Comparison of ENCODE assay signal across 26 cellular contexts in the genomic region with DNA sequence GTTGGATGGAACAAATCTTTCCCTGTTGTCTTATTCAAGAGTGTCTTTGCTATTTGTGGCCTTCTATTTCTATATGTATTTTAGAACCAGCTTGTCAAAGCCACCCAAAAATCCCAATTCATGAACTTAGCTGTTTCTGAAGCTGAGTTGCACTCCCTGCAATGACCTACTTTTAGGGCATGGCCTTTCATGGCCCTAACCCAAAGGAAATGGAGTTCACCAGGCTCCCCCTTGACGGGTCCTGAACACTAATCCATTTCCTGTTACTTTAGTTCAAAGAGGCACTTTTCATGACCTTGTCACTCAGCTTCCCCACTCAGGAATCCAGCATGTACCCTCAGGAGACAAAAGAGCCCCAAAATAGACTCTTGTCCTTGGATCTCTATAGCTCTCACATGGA. TPM values are rescaled to one million over a fixed set of nuclear protein-coding genes. Genes with fewer than 3 reads are reported as not detected.
A peak's percentile ranks its signal among the peaks of the same experiment; 100 is the strongest.
DNase-seq lines count a peak whose midpoint lies in the region; ATAC-seq, FAIRE-seq and TF ChIP-seq lines count a peak whose summit lies in the region.
"Had no signal": no experiment of that assay in that cellular context is flagged by ENCODE, and none has a peak within 500 bp of the region (broad histone marks: within the 10 kb centered on the region; RNA-seq: fewer than 3 reads in every experiment).

No MANE protein-coding gene starts in this region.

- H3K4me1 Mint-ChIP-seq in CD4-positive, alpha-beta T cell (ENCODE audit: low read depth): peaks cover 28% of the 10 kb centered on the region
- peaks cover 14 to 24% of the 10 kb centered on the region in 2 donors for H3K4me1 Mint-ChIP-seq in effector memory CD8-positive, alpha-beta T cell (ENCODE audit: low read depth in 2 of 2)

- H3K27ac ChIP-seq in CD4-positive, alpha-beta T cell (ENCODE audit: low read depth, low read length): no peak overlapping the region
- H3K27ac ChIP-seq: breast epithelium, HL-60, lower lobe of right lung, neutrophil, upper lobe of right lung had no signal

- peak; percentile 79 for FAIRE-seq in GM12891 (lab: Jason Lieb, UNC)
- FAIRE-seq: islet of Langerhans, small intestine had no signal

- POLR2A ChIA-PET in CD4-positive, alpha-beta T cell (lab: Charles Lee): interaction anchor here (0.6 kb wide), 1 partner anchor 212 kb away, joined by 3 read pairs; no protein-coding TSS in a partner anchor

- CTCF ChIA-PET in CD4-positive, alpha-beta T cell (lab: Charles Lee): interaction anchor here (0.6 kb wide), 1 partner anchor 83 kb away, joined by 3 read pairs; no protein-coding TSS in a partner anchor

- H3K27ac Mint-ChIP-seq in CD4-positive, alpha-beta T cell: peak overlapping the region; percentile 7
- peak overlapping the region in 1 of 2 donors; percentile 35 for H3K27ac Mint-ChIP-seq in effector memory CD8-positive, alpha-beta T cell
- H3K27ac Mint-ChIP-seq: HFFc6 had no signal

- no peaks in the 10 kb centered on the region for H3K27me3 ChIP-seq in CD4-positive, alpha-beta T cell (ENCODE audit: control insufficient read depth, insufficient read depth, low read length)
- H3K27me3 ChIP-seq: breast epithelium, neutrophil, upper lobe of right lung had no signal

- no peaks in the 10 kb centered on the region for H3K27me3 Mint-ChIP-seq in CD4-positive, alpha-beta T cell
- no peaks in the 10 kb centered on the region for H3K27me3 Mint-ChIP-seq in effector memory CD8-positive, alpha-beta T cell

- no peaks in the 10 kb centered on the region for H3K9me3 ChIP-seq in CD4-positive, alpha-beta T cell (ENCODE audit: control insufficient read depth, low read length)
- H3K9me3 ChIP-seq: breast epithelium, lower lobe of right lung, neutrophil, upper lobe of right lung had no signal

- intact Hi-C loops in CD4-positive, alpha-beta T cell (cut with DNase I, micrococcal nuclease): no loop called here

- peak overlapping the region; percentile 39 for H3K4me3 Mint-ChIP-seq in CD4-positive, alpha-beta T cell
- peak overlapping the region in 1 of 2 donors; percentile 10 for H3K4me3 Mint-ChIP-seq in effector memory CD8-positive, alpha-beta T cell
- H3K4me3 Mint-ChIP-seq: HFFc6 had no signal

- peak in 2 of 10 experiments; percentile 2 to 4 for DNase-seq in CD4-positive, alpha-beta T cell
- DNase-seq in GM12891 (ENCODE audit: insufficient read length, low spot score): no peak
- DNase-seq in T-helper 22 cell (ENCODE audit: low read depth): peak; percentile 4
- DNase-seq in effector memory CD8-positive, alpha-beta T cell: peak in 2 of 3 experiments; percentile 2 to 8
- DNase-seq in stimulated activated naive CD4-positive, alpha-beta T cell (lab: John Stamatoyannopoulos, UW): no peak
- DNase-seq in putamen (ENCODE audit: low spot score): no peak
- no peak for DNase-seq in DMS153 (lab: John Stamatoyannopoulos, UW)
- DNase-seq: activated effector memory CD4-positive, alpha-beta T cell treated with anti-CD3 and anti-CD28 coated beads, Interleukin-2, amount 50 U/mL, for 16 hours; dermis blood vessel endothelial cell; foreskin melanocyte; HFFc6; hypothalamus; IMR-90; lower lobe of right lung; NCI-H1694; NCI-H2227 treated with DMSO at 0.1 percent for 48 hours; NCI-H774; small intestine; stimulated activated CD4-positive, alpha-beta T cell treated with anti-CD3 and anti-CD28 coated beads, Interleukin-2, amount 100 ng/mL, for 48 hours; upper lobe of right lung had no signal

- H3K9me3 Mint-ChIP-seq in CD4-positive, alpha-beta T cell: no peaks in the 10 kb centered on the region
- no peaks in the 10 kb centered on the region for H3K9me3 Mint-ChIP-seq in effector memory CD8-positive, alpha-beta T cell
- H3K9me3 Mint-ChIP-seq: HFFc6 had no signal

- TF ChIP-seq CTCF in CD4-positive, alpha-beta T cell (IDR thresholded peaks at IDR 0.05): no peak

- TF ChIP-seq POLR2A in GM12891 (IDR thresholded peaks at IDR 0.05; ENCODE audit: low read depth, low read length): no peak

- no peaks in the 10 kb centered on the region for H3K36me3 Mint-ChIP-seq in CD4-positive, alpha-beta T cell (ENCODE audit: low read depth)
- peaks cover 2% of the 10 kb centered on the region for H3K36me3 Mint-ChIP-seq in effector memory CD8-positive, alpha-beta T cell (ENCODE audit: insufficient read depth)

- peak; percentile 65 for ATAC-seq in CD4-positive, alpha-beta T cell (ENCODE audit: poor library complexity)
- ATAC-seq in effector memory CD8-positive, alpha-beta T cell (replicated peaks): peak; percentile 88
- ATAC-seq: activated CD4-positive, CD25-positive, alpha-beta regulatory T cell treated with anti-CD3 and anti-CD28 coated beads, Interleukin-2, amount 50 U/mL, for 24 hours; lower lobe of right lung; upper lobe of right lung had no signal

TF ChIP-seq in GM12891, 5 proteins besides CTCF, POLR2A, EP300 and RAD21:
- no peak for TF ChIP-seq SPI1 (IDR thresholded peaks at IDR 0.05; ENCODE audit: low read depth, low read length)
- no peak for TF ChIP-seq TAF1 (IDR thresholded peaks at IDR 0.05; ENCODE audit: low read depth, low read length)
- TF ChIP-seq POU2F2 (IDR thresholded peaks at IDR 0.05; ENCODE audit: low read depth, low read length): no peak
- no peak for TF ChIP-seq PAX5 (IDR thresholded peaks at IDR 0.05; ENCODE audit: insufficient read depth, low read length, severe bottlenecking)
- no peak for TF ChIP-seq POLR2AphosphoS5 (IDR thresholded peaks at IDR 0.05; ENCODE audit: low read depth, low read length)

RNA-seq across cellular contexts. Expression of a gene that starts 7.6 kb away (rescaled TPM):
- 1 to 10 TPM; 4.9 to 5.1 TPM for total RNA-seq in CD4-positive, alpha-beta T cell
- polyA plus RNA-seq in GM12891 (2012; ENCODE audit: low read depth, missing spikeins): 11.2 TPM

RNA-seq across cellular contexts. Expression of a gene that starts 7.9 kb away (rescaled TPM):
- total RNA-seq in CD4-positive, alpha-beta T cell: under 1 TPM in 1 of 2 experiments, not detected in 1; 0.34 TPM
- 0.37 TPM for polyA plus RNA-seq in GM12891 (2012; ENCODE audit: low read depth, missing spikeins)
- total RNA-seq: T-helper 1 cell treated with Interleukin-12 subunit alpha and Interleukin-12 subunit beta and Interleukin-4 antibody, amounts not matched to agents 30 ng/mL and 1 ng/mL, for 36 hours had no signal

RNA-seq across cellular contexts. Expression of a gene that starts 48.4 kb away (rescaled TPM):
- 1 to 10 TPM; 5.6 to 5.7 TPM for total RNA-seq in CD4-positive, alpha-beta T cell
- polyA plus RNA-seq in GM12891 (2012; ENCODE audit: low read depth, missing spikeins): 26.9 TPM

RNA-seq across cellular contexts. Expression of a gene that starts 48.6 kb away (rescaled TPM):
- total RNA-seq in CD4-positive, alpha-beta T cell: 1 to 10 TPM; 7.6 to 8.2 TPM
- 3.1 TPM for polyA plus RNA-seq in GM12891 (2012; ENCODE audit: low read depth, missing spikeins)

RNA-seq across cellular contexts. Expression of a gene that starts 54.0 kb away (rescaled TPM):
- under 1 TPM; 0.16 to 0.42 TPM for total RNA-seq in CD4-positive, alpha-beta T cell
- 0.10 TPM for polyA plus RNA-seq in GM12891 (2012; ENCODE audit: low read depth, missing spikeins)

Comparison
In these comparisons a context has a peak if more than half of its experiments do, and no peak if none do; other contexts are left out.
1. DNase-seq: peak in T-helper 22 cell (single experiment) and effector memory CD8-positive, alpha-beta T cell (2 of 3); none in GM12891 (single experiment), stimulated activated naive CD4-positive, alpha-beta T cell (0 of 6), putamen (single experiment) and DMS153 (single experiment).